3 cellular contexts compared by ENCODE assay signal in the genomic region with DNA sequence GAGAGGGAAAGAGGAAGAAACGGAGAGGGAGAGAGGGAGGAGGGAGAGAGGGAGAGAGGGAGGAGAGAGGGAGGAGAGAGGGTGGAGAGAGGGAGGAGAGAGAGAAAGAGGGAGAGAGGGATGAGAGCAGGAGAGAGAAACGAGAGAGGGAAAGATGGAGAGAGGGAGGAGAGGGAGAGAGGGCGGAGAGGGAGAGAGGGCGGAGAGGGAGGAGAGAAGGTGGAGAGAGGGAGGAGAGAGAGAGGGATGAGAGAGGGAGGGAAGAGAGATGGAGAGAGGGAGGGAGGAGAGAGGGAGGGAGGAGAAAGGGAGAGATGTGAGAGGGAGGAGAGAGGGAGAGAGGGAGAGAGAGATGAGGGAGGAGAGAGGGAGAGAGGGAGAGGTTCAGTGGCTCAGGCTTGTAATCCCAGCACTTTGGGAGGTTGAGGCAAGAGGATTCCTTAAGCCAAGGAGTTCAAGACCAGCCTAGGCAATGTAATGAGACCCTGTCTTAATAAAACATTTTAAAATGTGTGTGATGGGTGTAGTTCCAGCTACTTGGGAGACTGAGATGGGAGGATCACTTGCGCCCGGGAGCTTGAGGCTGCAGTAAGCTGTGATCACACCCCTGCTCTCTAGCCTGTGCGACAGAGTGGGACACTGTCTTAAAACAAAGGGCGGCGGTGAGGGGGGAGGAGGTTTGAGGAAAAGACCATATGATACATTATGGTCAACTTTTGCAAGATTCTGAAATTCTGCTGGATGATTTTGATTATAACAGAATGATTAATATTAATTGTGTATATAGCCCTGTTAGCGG.
A peak's percentile ranks its signal among the peaks of the same experiment; 100 is the strongest.
TF ChIP-seq lines count a peak whose summit lies in the region.

No MANE protein-coding gene starts in this region.

TF ChIP-seq in A549, 52 proteins besides CTCF, POLR2A, EP300 and RAD21:
- TF ChIP-seq FOSB (CRISPR knock-in tag; IDR thresholded peaks at IDR 0.05) (0 out of 2 replicates have a peak, but pooled peaks have one; percentile 49), HOXA7 (CRISPR knock-in tag; IDR thresholded peaks at IDR 0.05) (no peak), JUN (IDR thresholded peaks at IDR 0.05) (0 out of 5 replicates have a peak, but pooled peaks of 1 of the 2 experiments have one; percentile 33), TP53 (CRISPR knock-in tag; IDR thresholded peaks at IDR 0.05) (0 out of 2 replicates have a peak, but pooled peaks have one; percentile 36), HOXB13 (CRISPR knock-in tag; IDR thresholded peaks at IDR 0.05; ENCODE audit: low read depth) (no peak), NFE2L2 (conservative IDR thresholded peaks at IDR 0.05; ENCODE audit: low read length) (no peak)

TF ChIP-seq in GM23338, 12 proteins besides CTCF, POLR2A, EP300 and RAD21 (continues in another document):
- no peak for TF ChIP-seq CREB1 (CRISPR knock-in tag; IDR thresholded peaks at IDR 0.05; ENCODE audit: low read depth)
- no peak for TF ChIP-seq ZNF114 (CRISPR knock-in tag; IDR thresholded peaks at IDR 0.05)
- no peak for TF ChIP-seq JUNB (IDR thresholded peaks at IDR 0.05; ENCODE audit: unreplicated experiment)
- no peak for TF ChIP-seq EZH2 (IDR thresholded peaks at IDR 0.05; ENCODE audit: low read depth, unreplicated experiment)
- TF ChIP-seq, protein P1, sequence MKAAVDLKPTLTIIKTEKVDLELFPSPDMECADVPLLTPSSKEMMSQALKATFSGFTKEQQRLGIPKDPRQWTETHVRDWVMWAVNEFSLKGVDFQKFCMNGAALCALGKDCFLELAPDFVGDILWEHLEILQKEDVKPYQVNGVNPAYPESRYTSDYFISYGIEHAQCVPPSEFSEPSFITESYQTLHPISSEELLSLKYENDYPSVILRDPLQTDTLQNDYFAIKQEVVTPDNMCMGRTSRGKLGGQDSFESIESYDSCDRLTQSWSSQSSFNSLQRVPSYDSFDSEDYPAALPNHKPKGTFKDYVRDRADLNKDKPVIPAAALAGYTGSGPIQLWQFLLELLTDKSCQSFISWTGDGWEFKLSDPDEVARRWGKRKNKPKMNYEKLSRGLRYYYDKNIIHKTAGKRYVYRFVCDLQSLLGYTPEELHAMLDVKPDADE (IDR thresholded peaks at IDR 0.05): no peak
- TF ChIP-seq ZNF331 (CRISPR knock-in tag; IDR thresholded peaks at IDR 0.05; ENCODE audit: low read depth): no peak
- no peak for TF ChIP-seq NANOG (IDR thresholded peaks at IDR 0.05; ENCODE audit: borderline replicate concordance)
- no peak for TF ChIP-seq EZH2phosphoT487 (IDR thresholded peaks at IDR 0.05; ENCODE audit: unreplicated experiment)
- TF ChIP-seq, protein P2, sequence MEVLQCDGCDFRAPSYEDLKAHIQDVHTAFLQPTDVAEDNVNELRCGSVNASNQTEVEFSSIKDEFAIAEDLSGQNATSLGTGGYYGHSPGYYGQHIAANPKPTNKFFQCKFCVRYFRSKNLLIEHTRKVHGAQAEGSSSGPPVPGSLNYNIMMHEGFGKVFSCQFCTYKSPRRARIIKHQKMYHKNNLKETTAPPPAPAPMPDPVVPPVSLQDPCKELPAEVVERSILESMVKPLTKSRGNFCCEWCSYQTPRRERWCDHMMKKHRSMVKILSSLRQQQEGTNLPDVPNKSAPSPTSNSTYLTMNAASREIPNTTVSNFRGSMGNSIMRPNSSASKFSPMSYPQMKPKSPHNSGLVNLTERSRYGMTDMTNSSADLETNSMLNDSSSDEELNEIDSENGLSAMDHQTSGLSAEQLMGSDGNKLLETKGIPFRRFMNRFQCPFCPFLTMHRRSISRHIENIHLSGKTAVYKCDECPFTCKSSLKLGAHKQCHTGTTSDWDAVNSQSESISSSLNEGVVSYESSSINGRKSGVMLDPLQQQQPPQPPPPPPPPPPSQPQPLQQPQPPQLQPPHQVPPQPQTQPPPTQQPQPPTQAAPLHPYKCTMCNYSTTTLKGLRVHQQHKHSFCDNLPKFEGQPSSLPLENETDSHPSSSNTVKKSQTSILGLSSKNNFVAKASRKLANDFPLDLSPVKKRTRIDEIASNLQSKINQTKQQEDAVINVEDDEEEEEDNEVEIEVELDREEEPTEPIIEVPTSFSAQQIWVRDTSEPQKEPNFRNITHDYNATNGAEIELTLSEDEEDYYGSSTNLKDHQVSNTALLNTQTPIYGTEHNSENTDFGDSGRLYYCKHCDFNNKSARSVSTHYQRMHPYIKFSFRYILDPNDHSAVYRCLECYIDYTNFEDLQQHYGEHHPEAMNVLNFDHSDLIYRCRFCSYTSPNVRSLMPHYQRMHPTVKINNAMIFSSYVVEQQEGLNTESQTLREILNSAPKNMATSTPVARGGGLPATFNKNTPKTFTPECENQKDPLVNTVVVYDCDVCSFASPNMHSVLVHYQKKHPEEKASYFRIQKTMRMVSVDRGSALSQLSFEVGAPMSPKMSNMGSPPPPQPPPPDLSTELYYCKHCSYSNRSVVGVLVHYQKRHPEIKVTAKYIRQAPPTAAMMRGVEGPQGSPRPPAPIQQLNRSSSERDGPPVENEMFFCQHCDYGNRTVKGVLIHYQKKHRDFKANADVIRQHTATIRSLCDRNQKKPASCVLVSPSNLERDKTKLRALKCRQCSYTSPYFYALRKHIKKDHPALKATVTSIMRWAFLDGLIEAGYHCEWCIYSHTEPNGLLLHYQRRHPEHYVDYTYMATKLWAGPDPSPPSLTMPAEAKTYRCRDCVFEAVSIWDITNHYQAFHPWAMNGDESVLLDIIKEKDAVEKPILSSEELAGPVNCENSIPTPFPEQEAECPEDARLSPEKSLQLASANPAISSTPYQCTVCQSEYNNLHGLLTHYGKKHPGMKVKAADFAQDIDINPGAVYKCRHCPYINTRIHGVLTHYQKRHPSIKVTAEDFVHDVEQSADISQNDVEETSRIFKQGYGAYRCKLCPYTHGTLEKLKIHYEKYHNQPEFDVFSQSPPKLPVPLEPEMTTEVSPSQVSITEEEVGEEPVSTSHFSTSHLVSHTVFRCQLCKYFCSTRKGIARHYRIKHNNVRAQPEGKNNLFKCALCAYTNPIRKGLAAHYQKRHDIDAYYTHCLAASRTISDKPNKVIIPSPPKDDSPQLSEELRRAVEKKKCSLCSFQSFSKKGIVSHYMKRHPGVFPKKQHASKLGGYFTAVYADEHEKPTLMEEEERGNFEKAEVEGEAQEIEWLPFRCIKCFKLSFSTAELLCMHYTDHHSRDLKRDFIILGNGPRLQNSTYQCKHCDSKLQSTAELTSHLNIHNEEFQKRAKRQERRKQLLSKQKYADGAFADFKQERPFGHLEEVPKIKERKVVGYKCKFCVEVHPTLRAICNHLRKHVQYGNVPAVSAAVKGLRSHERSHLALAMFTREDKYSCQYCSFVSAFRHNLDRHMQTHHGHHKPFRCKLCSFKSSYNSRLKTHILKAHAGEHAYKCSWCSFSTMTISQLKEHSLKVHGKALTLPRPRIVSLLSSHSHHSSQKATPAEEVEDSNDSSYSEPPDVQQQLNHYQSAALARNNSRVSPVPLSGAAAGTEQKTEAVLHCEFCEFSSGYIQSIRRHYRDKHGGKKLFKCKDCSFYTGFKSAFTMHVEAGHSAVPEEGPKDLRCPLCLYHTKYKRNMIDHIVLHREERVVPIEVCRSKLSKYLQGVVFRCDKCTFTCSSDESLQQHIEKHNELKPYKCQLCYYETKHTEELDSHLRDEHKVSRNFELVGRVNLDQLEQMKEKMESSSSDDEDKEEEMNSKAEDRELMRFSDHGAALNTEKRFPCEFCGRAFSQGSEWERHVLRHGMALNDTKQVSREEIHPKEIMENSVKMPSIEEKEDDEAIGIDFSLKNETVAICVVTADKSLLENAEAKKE (CRISPR knock-in tag; IDR thresholded peaks at IDR 0.05): no peak
- TF ChIP-seq STAT1 (IDR thresholded peaks at IDR 0.05; ENCODE audit: unreplicated experiment): no peak

TF ChIP-seq in HepG2, 621 proteins besides CTCF, POLR2A, EP300 and RAD21:
- TF ChIP-seq MTA1 (CRISPR knock-in tag; IDR thresholded peaks at IDR 0.05; ENCODE audit: borderline replicate concordance): no peak
- TF ChIP-seq IKZF1 (IDR thresholded peaks at IDR 0.05): 0 out of 2 replicates have a peak, but pooled peaks have one; percentile 24
- TF ChIP-seq ZNF598 (CRISPR knock-in tag; IDR thresholded peaks at IDR 0.05; ENCODE audit: borderline replicate concordance): no peak
- TF ChIP-seq MEIS1 (CRISPR knock-in tag; IDR thresholded peaks at IDR 0.05; ENCODE audit: borderline replicate concordance): no peak
- no peak for TF ChIP-seq ZFP37 (CRISPR knock-in tag; IDR thresholded peaks at IDR 0.05; ENCODE audit: borderline replicate concordance)
- TF ChIP-seq ZNF350 (CRISPR knock-in tag; IDR thresholded peaks at IDR 0.05; ENCODE audit: borderline replicate concordance, low read depth): no peak
- TF ChIP-seq, protein P3, sequence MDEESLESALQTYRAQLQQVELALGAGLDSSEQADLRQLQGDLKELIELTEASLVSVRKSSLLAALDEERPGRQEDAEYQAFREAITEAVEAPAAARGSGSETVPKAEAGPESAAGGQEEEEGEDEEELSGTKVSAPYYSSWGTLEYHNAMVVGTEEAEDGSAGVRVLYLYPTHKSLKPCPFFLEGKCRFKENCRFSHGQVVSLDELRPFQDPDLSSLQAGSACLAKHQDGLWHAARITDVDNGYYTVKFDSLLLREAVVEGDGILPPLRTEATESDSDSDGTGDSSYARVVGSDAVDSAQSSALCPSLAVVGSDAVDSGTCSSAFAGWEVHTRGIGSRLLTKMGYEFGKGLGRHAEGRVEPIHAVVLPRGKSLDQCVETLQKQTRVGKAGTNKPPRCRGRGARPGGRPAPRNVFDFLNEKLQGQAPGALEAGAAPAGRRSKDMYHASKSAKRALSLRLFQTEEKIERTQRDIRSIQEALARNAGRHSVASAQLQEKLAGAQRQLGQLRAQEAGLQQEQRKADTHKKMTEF (CRISPR knock-in tag; IDR thresholded peaks at IDR 0.05): no peak
- TF ChIP-seq, protein P4, sequence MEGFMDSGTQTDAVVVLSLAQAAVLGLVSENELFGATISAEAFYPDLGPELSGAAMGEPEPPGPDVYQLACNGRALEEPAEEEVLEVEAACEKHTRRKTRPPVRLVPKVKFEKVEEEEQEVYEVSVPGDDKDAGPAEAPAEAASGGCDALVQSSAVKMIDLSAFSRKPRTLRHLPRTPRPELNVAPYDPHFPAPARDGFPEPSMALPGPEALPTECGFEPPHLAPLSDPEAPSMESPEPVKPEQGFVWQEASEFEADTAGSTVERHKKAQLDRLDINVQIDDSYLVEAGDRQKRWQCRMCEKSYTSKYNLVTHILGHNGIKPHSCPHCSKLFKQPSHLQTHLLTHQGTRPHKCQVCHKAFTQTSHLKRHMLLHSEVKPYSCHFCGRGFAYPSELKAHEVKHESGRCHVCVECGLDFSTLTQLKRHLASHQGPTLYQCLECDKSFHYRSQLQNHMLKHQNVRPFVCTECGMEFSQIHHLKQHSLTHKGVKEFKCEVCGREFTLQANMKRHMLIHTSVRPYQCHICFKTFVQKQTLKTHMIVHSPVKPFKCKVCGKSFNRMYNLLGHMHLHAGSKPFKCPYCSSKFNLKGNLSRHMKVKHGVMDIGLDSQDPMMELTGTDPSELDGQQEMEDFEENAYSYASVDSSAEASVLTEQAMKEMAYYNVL (CRISPR knock-in tag; IDR thresholded peaks at IDR 0.05; ENCODE audit: borderline replicate concordance): peak; percentile 42; the same call in 1 of the 2 replicates
- TF ChIP-seq ZSCAN29 (CRISPR knock-in tag; conservative IDR thresholded peaks at IDR 0.05): no peak
